Comparison of ENCODE assay signal across 13 cellular contexts in the genomic region with DNA sequence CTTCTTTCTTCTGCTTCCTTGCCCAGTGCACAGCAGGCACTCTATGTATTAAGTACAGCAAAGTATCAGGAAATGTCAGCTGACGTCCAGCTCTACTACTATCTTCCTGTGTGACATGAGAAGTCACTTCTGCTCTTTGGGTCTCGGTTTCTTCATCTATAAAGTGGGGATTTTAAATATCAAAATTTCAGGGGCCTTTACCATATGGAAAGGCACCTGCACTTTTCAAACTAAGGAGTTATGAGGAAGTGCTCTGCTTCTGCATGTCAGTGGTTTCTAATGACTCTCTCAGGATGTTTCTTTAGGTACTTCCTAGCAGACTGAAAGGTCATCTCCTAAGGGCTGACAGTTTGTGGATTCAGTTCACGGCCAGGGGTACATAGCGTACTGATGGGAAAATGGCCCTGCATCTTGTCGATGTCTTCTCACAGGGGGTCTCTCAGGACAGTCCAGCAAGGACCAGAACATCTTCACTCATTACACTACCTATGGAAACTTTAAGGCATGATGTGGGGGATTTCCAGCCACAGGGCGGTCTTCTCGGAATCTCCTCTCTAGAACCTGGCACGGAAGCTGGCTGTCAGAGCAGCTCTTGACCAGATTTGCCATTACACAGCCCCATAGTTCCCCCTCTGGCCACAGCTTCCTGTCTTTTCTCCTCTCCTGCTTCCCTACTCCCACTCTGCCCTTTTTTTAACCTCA. TPM values are rescaled to one million over a fixed set of nuclear protein-coding genes. Genes with fewer than 3 reads are reported as not detected.
DNase-seq lines count a peak whose midpoint lies in the region; ATAC-seq and TF ChIP-seq lines count a peak whose summit lies in the region.
"Had no signal": no experiment of that assay in that cellular context is flagged by ENCODE, and none has a peak within 500 bp of the region (broad histone marks: within the 10 kb centered on the region; RNA-seq: fewer than 3 reads in every experiment).

No MANE protein-coding gene starts in this region.

- H3K27ac ChIP-seq in WERI-Rb-1 = no peak overlapping the region

- intact Hi-C loops in CD14-positive monocyte (cut with micrococcal nuclease) = no loop called here
- intact Hi-C loops in activated CD8-positive, alpha-beta T cell treated with anti-CD3 and anti-CD28 coated beads for 36 hours (cut with micrococcal nuclease) = no loop called here

- H3K9me3 ChIP-seq in WERI-Rb-1 (ENCODE audit: severe bottlenecking) = no peaks in the 10 kb centered on the region

- peak overlapping the region in 1 of 2 donors; percentile 32 for H3K4me3 Mint-ChIP-seq in CD14-positive monocyte
- H3K4me3 Mint-ChIP-seq in activated CD8-positive, alpha-beta T cell treated with anti-CD3 and anti-CD28 coated beads for 36 hours = no peak overlapping the region

- H3K4me1 Mint-ChIP-seq in CD14-positive monocyte = peaks cover 13% of the 10 kb centered on the region
- H3K4me1 Mint-ChIP-seq in activated CD8-positive, alpha-beta T cell treated with anti-CD3 and anti-CD28 coated beads for 36 hours (ENCODE audit: low read depth) = peaks cover 13% of the 10 kb centered on the region

- H3K27ac Mint-ChIP-seq in CD14-positive monocyte = peak overlapping the region; percentile 73 to 92 (median 84)
- peak overlapping the region; percentile 88 for H3K27ac Mint-ChIP-seq in activated CD8-positive, alpha-beta T cell treated with anti-CD3 and anti-CD28 coated beads for 36 hours

- H3K4me3 ChIP-seq in H7 (ENCODE audit: insufficient read depth, low read depth, low read length) = no peak overlapping the region
- no peak overlapping the region for H3K4me3 ChIP-seq in WERI-Rb-1 (ENCODE audit: low read depth, low read length)

- H3K36me3 ChIP-seq in H7 (replicated peaks; ENCODE audit: control insufficient read depth, insufficient read depth, low read length) (no peaks in the 10 kb centered on the region), WERI-Rb-1 (no peaks in the 10 kb centered on the region; the same call in 1 of the 2 replicates)

- POLR2A ChIA-PET in activated CD8-positive, alpha-beta T cell treated with anti-CD3 and anti-CD28 coated beads for 36 hours (lab: Charles Lee) = interaction anchor here (0.6 kb wide), 2 partner anchors 26 to 100 kb away, joined by 3 read pairs; no protein-coding TSS in a partner anchor

- H3K36me3 Mint-ChIP-seq in CD14-positive monocyte = peaks cover 15 to 32% of the 10 kb centered on the region in 2 donors
- peaks cover 6% of the 10 kb centered on the region for H3K36me3 Mint-ChIP-seq in activated CD8-positive, alpha-beta T cell treated with anti-CD3 and anti-CD28 coated beads for 36 hours (ENCODE audit: low read depth)

- ATAC-seq in GM19023 (IDR thresholded peaks at IDR 0.05; ENCODE audit: unreplicated experiment) (peak; percentile 71), HG02981 (IDR thresholded peaks at IDR 0.05; ENCODE audit: unreplicated experiment) (peak; percentile 80)
- peak; percentile 47 for ATAC-seq in activated CD8-positive, alpha-beta T cell treated with anti-CD3 and anti-CD28 coated beads for 36 hours

- DNase-seq in CD14-positive monocyte (ENCODE audit: low spot score) (no peak), H7 (no peak), WERI-Rb-1 (no peak), HK-2 (ENCODE audit: unreplicated experiment) (no peak), AG08395 (ENCODE audit: low spot score) (no peak)
- DNase-seq in activated CD8-positive, alpha-beta T cell treated with anti-CD3 and anti-CD28 coated beads for 36 hours = peak; percentile 22
- DNase-seq: amniotic stem cell; GOT3; NCI-H1417; stimulated activated CD4-positive, alpha-beta T cell treated with anti-CD3 and anti-CD28 coated beads, Interleukin-4, amount 100 ng/mL, for 24 hours; T-helper 9 cell had no signal

- H3K27me3 Mint-ChIP-seq in CD14-positive monocyte (ENCODE audit: low read depth in 3 of 3) = peaks cover 0 to 4% (median 3%) of the 10 kb centered on the region in 3 donors
- H3K27me3 Mint-ChIP-seq in activated CD8-positive, alpha-beta T cell treated with anti-CD3 and anti-CD28 coated beads for 36 hours = no peaks in the 10 kb centered on the region

- CTCF ChIA-PET in activated CD8-positive, alpha-beta T cell treated with anti-CD3 and anti-CD28 coated beads for 36 hours (lab: Charles Lee) = no interaction called here

- TF ChIP-seq CTCF in CD14-positive monocyte (IDR thresholded peaks at IDR 0.05) (no peak), WERI-Rb-1 (IDR thresholded peaks at IDR 0.05; ENCODE audit: low read depth, low read length) (no peak)
- no peak for TF ChIP-seq CTCF in activated CD8-positive, alpha-beta T cell treated with anti-CD3 and anti-CD28 coated beads for 36 hours (IDR thresholded peaks at IDR 0.05)

- peaks cover 0 to 2% (median 0%) of the 10 kb centered on the region in 7 donors for H3K9me3 Mint-ChIP-seq in CD14-positive monocyte
- H3K9me3 Mint-ChIP-seq in activated CD8-positive, alpha-beta T cell treated with anti-CD3 and anti-CD28 coated beads for 36 hours = no peaks in the 10 kb centered on the region

- H3K27me3 ChIP-seq in H7 (ENCODE audit: control insufficient read depth, insufficient read depth, low read length) = no peaks in the 10 kb centered on the region
- no peaks in the 10 kb centered on the region for H3K27me3 ChIP-seq in WERI-Rb-1 (ENCODE audit: insufficient read depth, low read depth, severe bottlenecking)

RNA-seq across cellular contexts. Expression of a gene that starts 42.0 kb away (rescaled TPM):
- polyA plus RNA-seq in CD14-positive monocyte = 10 to 100 TPM; 29.6 to 41.0 TPM
- total RNA-seq in activated CD8-positive, alpha-beta T cell treated with anti-CD3 and anti-CD28 coated beads for 36 hours = 10 to 100 TPM; 17.7 to 21.3 TPM
- 2.7 and 2.9 TPM in 2 replicates for total RNA-seq in H7 (2014; rRNA removed; shearing (Covaris generic))

RNA-seq across cellular contexts. Expression of a gene that starts 45.5 kb away (rescaled TPM):
- polyA plus RNA-seq in CD14-positive monocyte = 1 to 10 TPM; 3.0 to 5.8 TPM
- total RNA-seq in activated CD8-positive, alpha-beta T cell treated with anti-CD3 and anti-CD28 coated beads for 36 hours = 10 to 100 TPM; 27.7 to 29.1 TPM
- 34.3 and 35.7 TPM in 2 replicates for total RNA-seq in H7 (2014; rRNA removed; shearing (Covaris generic))
